1 cellular context compared by ENCODE assay signal in the genomic region with DNA sequence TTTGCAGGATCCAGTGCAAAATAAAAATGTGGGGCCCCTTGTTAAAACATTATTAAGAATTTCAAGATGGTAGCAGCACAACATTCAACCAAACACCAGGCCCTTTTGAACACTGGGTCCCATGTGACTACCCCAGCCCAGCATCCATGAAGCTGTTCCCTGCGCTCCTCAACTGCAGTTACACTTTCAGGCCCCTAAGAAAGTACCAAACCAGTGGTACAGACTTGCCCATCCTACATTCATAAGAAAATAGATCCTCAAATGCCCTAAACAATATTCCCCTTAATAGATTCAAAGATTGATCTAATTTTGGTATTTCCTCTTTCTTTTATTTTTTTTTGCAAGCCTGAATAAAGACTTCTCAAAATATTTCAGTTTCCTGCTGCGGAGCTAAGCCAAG.
TF ChIP-seq lines count a peak whose summit lies in the region.

No MANE protein-coding gene starts in this region.

TF ChIP-seq in WTC11, 78 proteins besides CTCF, POLR2A, EP300 and RAD21 (continued from another document):
- TF ChIP-seq, protein P1, sequence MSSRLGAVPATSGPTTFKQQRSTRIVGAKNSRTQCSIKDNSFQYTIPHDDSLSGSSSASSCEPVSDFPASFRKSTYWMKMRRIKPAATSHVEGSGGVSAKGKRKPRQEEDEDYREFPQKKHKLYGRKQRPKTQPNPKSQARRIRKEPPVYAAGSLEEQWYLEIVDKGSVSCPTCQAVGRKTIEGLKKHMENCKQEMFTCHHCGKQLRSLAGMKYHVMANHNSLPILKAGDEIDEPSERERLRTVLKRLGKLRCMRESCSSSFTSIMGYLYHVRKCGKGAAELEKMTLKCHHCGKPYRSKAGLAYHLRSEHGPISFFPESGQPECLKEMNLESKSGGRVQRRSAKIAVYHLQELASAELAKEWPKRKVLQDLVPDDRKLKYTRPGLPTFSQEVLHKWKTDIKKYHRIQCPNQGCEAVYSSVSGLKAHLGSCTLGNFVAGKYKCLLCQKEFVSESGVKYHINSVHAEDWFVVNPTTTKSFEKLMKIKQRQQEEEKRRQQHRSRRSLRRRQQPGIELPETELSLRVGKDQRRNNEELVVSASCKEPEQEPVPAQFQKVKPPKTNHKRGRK (CRISPR knock-in tag; IDR thresholded peaks at IDR 0.05; ENCODE audit: borderline replicate concordance), result no peak
- TF ChIP-seq NR3C1 (CRISPR knock-in tag; conservative IDR thresholded peaks at IDR 0.05; ENCODE audit: low read depth) (no peak), ZNF416 (CRISPR knock-in tag; IDR thresholded peaks at IDR 0.05) (no peak), SOX15 (CRISPR knock-in tag; IDR thresholded peaks at IDR 0.05) (no peak), EMX1 (CRISPR knock-in tag; IDR thresholded peaks at IDR 0.05) (no peak), ZNF219 (CRISPR knock-in tag; IDR thresholded peaks at IDR 0.05; ENCODE audit: borderline replicate concordance) (no peak), IRF2 (CRISPR knock-in tag; IDR thresholded peaks at IDR 0.05; ENCODE audit: borderline replicate concordance, low read depth) (no peak), ZNF671 (CRISPR knock-in tag; IDR thresholded peaks at IDR 0.05) (no peak), GABPB1 (CRISPR knock-in tag; IDR thresholded peaks at IDR 0.05) (no peak)
- TF ChIP-seq, protein P2, sequence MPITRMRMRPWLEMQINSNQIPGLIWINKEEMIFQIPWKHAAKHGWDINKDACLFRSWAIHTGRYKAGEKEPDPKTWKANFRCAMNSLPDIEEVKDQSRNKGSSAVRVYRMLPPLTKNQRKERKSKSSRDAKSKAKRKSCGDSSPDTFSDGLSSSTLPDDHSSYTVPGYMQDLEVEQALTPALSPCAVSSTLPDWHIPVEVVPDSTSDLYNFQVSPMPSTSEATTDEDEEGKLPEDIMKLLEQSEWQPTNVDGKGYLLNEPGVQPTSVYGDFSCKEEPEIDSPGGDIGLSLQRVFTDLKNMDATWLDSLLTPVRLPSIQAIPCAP (CRISPR knock-in tag; IDR thresholded peaks at IDR 0.05), result no peak
- TF ChIP-seq, protein P3, sequence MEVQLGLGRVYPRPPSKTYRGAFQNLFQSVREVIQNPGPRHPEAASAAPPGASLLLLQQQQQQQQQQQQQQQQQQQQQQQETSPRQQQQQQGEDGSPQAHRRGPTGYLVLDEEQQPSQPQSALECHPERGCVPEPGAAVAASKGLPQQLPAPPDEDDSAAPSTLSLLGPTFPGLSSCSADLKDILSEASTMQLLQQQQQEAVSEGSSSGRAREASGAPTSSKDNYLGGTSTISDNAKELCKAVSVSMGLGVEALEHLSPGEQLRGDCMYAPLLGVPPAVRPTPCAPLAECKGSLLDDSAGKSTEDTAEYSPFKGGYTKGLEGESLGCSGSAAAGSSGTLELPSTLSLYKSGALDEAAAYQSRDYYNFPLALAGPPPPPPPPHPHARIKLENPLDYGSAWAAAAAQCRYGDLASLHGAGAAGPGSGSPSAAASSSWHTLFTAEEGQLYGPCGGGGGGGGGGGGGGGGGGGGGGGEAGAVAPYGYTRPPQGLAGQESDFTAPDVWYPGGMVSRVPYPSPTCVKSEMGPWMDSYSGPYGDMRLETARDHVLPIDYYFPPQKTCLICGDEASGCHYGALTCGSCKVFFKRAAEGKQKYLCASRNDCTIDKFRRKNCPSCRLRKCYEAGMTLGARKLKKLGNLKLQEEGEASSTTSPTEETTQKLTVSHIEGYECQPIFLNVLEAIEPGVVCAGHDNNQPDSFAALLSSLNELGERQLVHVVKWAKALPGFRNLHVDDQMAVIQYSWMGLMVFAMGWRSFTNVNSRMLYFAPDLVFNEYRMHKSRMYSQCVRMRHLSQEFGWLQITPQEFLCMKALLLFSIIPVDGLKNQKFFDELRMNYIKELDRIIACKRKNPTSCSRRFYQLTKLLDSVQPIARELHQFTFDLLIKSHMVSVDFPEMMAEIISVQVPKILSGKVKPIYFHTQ (CRISPR knock-in tag; IDR thresholded peaks at IDR 0.05), result no peak
- TF ChIP-seq, protein P4, sequence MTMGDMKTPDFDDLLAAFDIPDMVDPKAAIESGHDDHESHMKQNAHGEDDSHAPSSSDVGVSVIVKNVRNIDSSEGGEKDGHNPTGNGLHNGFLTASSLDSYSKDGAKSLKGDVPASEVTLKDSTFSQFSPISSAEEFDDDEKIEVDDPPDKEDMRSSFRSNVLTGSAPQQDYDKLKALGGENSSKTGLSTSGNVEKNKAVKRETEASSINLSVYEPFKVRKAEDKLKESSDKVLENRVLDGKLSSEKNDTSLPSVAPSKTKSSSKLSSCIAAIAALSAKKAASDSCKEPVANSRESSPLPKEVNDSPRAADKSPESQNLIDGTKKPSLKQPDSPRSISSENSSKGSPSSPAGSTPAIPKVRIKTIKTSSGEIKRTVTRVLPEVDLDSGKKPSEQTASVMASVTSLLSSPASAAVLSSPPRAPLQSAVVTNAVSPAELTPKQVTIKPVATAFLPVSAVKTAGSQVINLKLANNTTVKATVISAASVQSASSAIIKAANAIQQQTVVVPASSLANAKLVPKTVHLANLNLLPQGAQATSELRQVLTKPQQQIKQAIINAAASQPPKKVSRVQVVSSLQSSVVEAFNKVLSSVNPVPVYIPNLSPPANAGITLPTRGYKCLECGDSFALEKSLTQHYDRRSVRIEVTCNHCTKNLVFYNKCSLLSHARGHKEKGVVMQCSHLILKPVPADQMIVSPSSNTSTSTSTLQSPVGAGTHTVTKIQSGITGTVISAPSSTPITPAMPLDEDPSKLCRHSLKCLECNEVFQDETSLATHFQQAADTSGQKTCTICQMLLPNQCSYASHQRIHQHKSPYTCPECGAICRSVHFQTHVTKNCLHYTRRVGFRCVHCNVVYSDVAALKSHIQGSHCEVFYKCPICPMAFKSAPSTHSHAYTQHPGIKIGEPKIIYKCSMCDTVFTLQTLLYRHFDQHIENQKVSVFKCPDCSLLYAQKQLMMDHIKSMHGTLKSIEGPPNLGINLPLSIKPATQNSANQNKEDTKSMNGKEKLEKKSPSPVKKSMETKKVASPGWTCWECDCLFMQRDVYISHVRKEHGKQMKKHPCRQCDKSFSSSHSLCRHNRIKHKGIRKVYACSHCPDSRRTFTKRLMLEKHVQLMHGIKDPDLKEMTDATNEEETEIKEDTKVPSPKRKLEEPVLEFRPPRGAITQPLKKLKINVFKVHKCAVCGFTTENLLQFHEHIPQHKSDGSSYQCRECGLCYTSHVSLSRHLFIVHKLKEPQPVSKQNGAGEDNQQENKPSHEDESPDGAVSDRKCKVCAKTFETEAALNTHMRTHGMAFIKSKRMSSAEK (CRISPR knock-in tag; IDR thresholded peaks at IDR 0.05; ENCODE audit: borderline replicate concordance), result no peak
- TF ChIP-seq, protein P5, sequence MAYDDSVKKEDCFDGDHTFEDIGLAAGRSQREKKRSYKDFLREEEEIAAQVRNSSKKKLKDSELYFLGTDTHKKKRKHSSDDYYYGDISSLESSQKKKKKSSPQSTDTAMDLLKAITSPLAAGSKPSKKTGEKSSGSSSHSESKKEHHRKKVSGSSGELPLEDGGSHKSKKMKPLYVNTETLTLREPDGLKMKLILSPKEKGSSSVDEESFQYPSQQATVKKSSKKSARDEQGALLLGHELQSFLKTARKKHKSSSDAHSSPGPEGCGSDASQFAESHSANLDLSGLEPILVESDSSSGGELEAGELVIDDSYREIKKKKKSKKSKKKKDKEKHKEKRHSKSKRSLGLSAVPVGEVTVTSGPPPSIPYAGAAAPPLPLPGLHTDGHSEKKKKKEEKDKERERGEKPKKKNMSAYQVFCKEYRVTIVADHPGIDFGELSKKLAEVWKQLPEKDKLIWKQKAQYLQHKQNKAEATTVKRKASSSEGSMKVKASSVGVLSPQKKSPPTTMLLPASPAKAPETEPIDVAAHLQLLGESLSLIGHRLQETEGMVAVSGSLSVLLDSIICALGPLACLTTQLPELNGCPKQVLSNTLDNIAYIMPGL (CRISPR knock-in tag; IDR thresholded peaks at IDR 0.05), result no peak
- TF ChIP-seq, protein P6, sequence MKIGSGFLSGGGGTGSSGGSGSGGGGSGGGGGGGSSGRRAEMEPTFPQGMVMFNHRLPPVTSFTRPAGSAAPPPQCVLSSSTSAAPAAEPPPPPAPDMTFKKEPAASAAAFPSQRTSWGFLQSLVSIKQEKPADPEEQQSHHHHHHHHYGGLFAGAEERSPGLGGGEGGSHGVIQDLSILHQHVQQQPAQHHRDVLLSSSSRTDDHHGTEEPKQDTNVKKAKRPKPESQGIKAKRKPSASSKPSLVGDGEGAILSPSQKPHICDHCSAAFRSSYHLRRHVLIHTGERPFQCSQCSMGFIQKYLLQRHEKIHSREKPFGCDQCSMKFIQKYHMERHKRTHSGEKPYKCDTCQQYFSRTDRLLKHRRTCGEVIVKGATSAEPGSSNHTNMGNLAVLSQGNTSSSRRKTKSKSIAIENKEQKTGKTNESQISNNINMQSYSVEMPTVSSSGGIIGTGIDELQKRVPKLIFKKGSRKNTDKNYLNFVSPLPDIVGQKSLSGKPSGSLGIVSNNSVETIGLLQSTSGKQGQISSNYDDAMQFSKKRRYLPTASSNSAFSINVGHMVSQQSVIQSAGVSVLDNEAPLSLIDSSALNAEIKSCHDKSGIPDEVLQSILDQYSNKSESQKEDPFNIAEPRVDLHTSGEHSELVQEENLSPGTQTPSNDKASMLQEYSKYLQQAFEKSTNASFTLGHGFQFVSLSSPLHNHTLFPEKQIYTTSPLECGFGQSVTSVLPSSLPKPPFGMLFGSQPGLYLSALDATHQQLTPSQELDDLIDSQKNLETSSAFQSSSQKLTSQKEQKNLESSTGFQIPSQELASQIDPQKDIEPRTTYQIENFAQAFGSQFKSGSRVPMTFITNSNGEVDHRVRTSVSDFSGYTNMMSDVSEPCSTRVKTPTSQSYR (CRISPR knock-in tag; IDR thresholded peaks at IDR 0.05), result no peak
